11 cellular contexts compared by ENCODE assay signal in the genomic region with DNA sequence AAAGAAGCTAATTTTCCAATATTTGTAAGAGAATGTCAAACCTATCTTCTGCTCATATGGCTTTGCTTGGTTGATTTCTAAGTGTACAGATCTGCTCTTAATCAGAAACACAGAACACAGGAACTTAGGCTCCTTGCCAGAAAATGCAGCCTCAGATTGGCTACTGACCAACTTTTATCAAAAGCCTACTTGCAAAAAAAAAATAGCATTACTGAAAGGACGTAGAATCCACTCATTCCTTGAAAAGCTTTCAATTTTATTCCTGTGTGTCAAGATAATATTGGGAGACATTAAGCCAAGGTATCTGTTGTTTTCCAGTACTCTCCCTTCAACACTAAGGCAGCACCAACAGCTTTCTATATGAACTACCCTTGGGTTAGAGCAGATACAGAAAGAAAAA.
DNase-seq lines count a peak whose midpoint lies in the region; ATAC-seq and TF ChIP-seq lines count a peak whose summit lies in the region.
"Had no signal": no experiment of that assay in that cellular context is flagged by ENCODE, and none has a peak within 500 bp of the region (broad histone marks: within the 10 kb centered on the region; RNA-seq: fewer than 3 reads in every experiment).

No MANE protein-coding gene starts in this region.

- no peak overlapping the region for H3K4me3 ChIP-seq in epithelial cell of proximal tubule (ENCODE audit: low read depth, low read length)

- no peaks in the 10 kb centered on the region for H3K9me3 Mint-ChIP-seq in activated naive CD4-positive, alpha-beta T cell treated with anti-CD3 and anti-CD28 coated beads, Interleukin-2, amount 50 U/mL, for 72 hours
- H3K9me3 Mint-ChIP-seq: activated naive CD8-positive, alpha-beta T cell treated with anti-CD3 and anti-CD28 coated beads, Interleukin-2, amount 50 U/mL, for 24 hours had no signal

- DNase-seq in H4 (ENCODE audit: low spot score) (peak; percentile 11), OCI-M1 (lab: John Stamatoyannopoulos, UW) (peak; percentile 84), epithelial cell of proximal tubule (ENCODE audit: low read depth) (peak; percentile 25), pulmonary artery endothelial cell (ENCODE audit: low read depth, low spot score) (peak; percentile 33), GOT3 (lab: John Stamatoyannopoulos, UW) (no peak)
- no peak for DNase-seq in activated naive CD4-positive, alpha-beta T cell treated with anti-CD3 and anti-CD28 coated beads, Interleukin-2, amount 50 U/mL, for 72 hours (ENCODE audit: low spot score in 2 of 2)
- DNase-seq in activated T-cell treated with anti-CD3 and anti-CD28 coated beads, Interleukin-2, amount 50 U/mL, for 48 hours = no peak
- DNase-seq: activated naive CD8-positive, alpha-beta T cell treated with anti-CD3 and anti-CD28 coated beads, Interleukin-2, amount 50 U/mL, for 24 hours; NCI-H146; SHP77 treated with DMSO at 0.1 percent for 48 hours had no signal

- H3K27ac Mint-ChIP-seq in activated naive CD4-positive, alpha-beta T cell treated with anti-CD3 and anti-CD28 coated beads, Interleukin-2, amount 50 U/mL, for 72 hours = no peak overlapping the region
- H3K27ac Mint-ChIP-seq: activated naive CD8-positive, alpha-beta T cell treated with anti-CD3 and anti-CD28 coated beads, Interleukin-2, amount 50 U/mL, for 24 hours had no signal

- no peak for ATAC-seq in activated naive CD4-positive, alpha-beta T cell treated with anti-CD3 and anti-CD28 coated beads, Interleukin-2, amount 50 U/mL, for 72 hours
- ATAC-seq in GM18909 (IDR thresholded peaks at IDR 0.05; ENCODE audit: poor library complexity, unreplicated experiment) = no peak
- ATAC-seq: activated naive CD8-positive, alpha-beta T cell treated with anti-CD3 and anti-CD28 coated beads, Interleukin-2, amount 50 U/mL, for 24 hours had no signal

- no peaks in the 10 kb centered on the region for H3K36me3 Mint-ChIP-seq in activated naive CD4-positive, alpha-beta T cell treated with anti-CD3 and anti-CD28 coated beads, Interleukin-2, amount 50 U/mL, for 72 hours

- TF ChIP-seq CTCF in epithelial cell of proximal tubule (conservative IDR thresholded peaks at IDR 0.05; ENCODE audit: low read depth, low read length) = no peak

Comparison
In these comparisons a context has a peak if more than half of its experiments do, and no peak if none do; other contexts are left out.
1. DNase-seq: peak in H4 (single experiment), OCI-M1 (single experiment), epithelial cell of proximal tubule (single experiment) and pulmonary artery endothelial cell (single experiment); none in GOT3 (single experiment), activated naive CD4-positive, alpha-beta T cell treated with anti-CD3 and anti-CD28 coated beads, Interleukin-2, amount 50 U/mL, for 72 hours (0 of 2) and activated T-cell treated with anti-CD3 and anti-CD28 coated beads, Interleukin-2, amount 50 U/mL, for 48 hours (0 of 2).